In the genomic region with DNA sequence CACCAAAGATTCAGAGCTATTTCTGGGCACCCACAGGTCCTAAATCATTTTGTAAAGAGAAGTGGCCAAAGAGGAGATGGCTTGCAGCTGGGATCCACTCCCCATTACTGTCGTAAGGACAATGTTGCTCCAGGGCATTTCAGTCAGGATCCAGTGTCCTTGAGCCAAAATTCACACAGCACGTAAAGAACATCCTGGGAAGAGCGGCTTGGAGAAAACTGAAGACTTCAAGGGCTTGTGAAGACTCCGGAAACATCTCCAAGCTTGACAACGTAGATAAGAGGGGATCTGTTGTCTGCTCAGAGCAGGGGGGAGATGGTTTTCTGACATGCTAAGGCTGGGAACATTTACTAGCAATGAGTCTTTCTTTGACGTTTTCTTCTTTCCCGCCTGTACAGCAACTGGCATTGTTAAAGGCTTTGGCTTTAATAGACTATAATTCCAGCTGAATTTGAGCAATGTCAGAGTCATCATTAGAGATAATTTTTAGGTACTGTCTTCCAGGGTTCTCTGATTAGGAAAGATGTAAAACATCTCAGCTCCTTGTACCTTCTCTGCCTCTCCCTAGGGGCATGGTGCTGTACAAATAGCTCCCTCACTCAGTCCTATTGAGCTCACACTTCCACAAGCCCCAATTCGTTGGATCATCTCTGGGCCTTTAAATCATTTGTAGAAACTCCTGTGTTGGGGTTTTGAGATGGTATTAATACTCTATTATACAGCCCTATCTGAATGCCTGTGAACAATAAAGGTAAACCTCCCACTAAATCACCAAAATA, we compare ENCODE assay signal across 12 cellular contexts. TPM values are rescaled to one million over a fixed set of nuclear protein-coding genes. Genes with fewer than 3 reads are reported as not detected.
"Had no signal": no experiment of that assay in that cellular context is flagged by ENCODE, and none has a peak within 500 bp of the region (broad histone marks: within the 10 kb centered on the region; RNA-seq: fewer than 3 reads in every experiment).

No MANE protein-coding gene starts in this region.

- DNase-seq: activated CD4-positive, alpha-beta memory T cell treated with anti-CD3 and anti-CD28 coated beads, Interleukin-2, amount 10 ng/mL, durations not matched to agents 7 days and 5 days; activated CD8-positive, alpha-beta memory T cell treated with anti-CD3 and anti-CD28 coated beads, Interleukin-2, amount 50 U/mL, for 4 hours; activated naive CD4-positive, alpha-beta T cell treated with Interleukin-2 at 50 U/mL for 16 hours; activated naive CD8-positive, alpha-beta T cell treated with anti-CD3 and anti-CD28 coated beads, Interleukin-2, amount 50 U/mL, for 24 hours; colonic mucosa; left colon; transverse colon had no signal

- H3K27ac ChIP-seq: cardiac muscle cell, colonic mucosa, transverse colon had no signal

- H3K4me3 ChIP-seq: cardiac muscle cell, colonic mucosa, skin epidermis, transverse colon had no signal

- ATAC-seq: activated naive CD8-positive, alpha-beta T cell treated with anti-CD3 and anti-CD28 coated beads, Interleukin-2, amount 50 U/mL, for 24 hours; left colon; natural killer cell treated with Interleukin-12 subunit alpha and Interleukin-12 subunit beta and Interleukin-15 and Interleukin-18, amount 100 ng/mL, for 72 hours had no signal

- H3K36me3 ChIP-seq: cardiac muscle cell, colonic mucosa, transverse colon had no signal

- H3K27me3 ChIP-seq: cardiac muscle cell, colonic mucosa, transverse colon had no signal

- FAIRE-seq: endothelial cell of umbilical vein had no signal

- H3K9me3 ChIP-seq: colonic mucosa, transverse colon had no signal

- H3K4me1 ChIP-seq: colonic mucosa, transverse colon had no signal

RNA-seq across cellular contexts. Expression of a gene that starts 39.7 kb away (rescaled TPM):
- total RNA-seq: activated CD4-positive, alpha-beta memory T cell treated with anti-CD3 and anti-CD28 coated beads, Interleukin-2, amount 10 ng/mL, durations not matched to agents 7 days and 5 days; activated T-helper 1 cell treated with anti-CD3 and anti-CD28 coated beads, Interleukin-12 subunit alpha, Interleukin-12 subunit beta, Interleukin-2, Interleukin-4 antibody, amounts not matched to agents 30 ng/mL and 10 ng/mL and 1 ng/mL, durations not matched to agents 14 hours and 24 hours and 36 hours; natural killer cell treated with Interleukin-12 subunit alpha and Interleukin-12 subunit beta and Interleukin-15 and Interleukin-18, amount 100 ng/mL, for 72 hours had no signal
